26 cellular contexts compared by ENCODE assay signal in the genomic region with DNA sequence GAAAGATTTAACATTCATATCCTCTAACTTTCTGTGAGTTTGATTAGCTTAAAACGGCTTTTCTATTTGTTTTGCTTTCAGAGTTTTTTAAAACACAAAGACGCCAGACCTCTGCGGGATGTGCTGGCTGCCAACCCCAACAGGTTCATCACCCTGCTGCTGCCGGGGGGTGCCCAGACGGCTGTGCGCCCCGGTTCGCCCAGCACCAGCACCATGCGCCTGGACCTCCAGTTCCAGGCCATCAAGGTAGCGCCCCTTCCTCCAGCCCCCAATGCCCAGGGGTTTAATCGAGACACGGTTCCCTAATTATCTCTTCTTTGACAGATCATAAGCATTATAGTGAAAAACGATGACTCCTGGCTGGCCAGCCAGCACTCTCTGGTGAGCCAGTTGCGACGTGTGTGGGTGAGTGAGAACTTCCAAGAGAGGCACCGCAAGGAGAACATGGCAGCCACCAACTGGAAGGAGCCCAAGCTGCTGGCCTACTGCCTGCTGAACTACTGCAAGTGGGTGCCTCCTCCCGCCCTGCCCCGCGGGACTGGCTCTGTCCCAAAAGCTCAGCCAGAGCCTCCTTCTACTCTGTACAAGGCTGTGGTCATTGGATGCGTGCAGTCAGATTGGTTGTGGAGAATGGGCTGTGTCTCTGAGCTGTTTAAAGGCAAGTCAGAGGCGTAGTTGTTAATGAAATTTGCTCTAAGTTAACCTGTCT.
DNase-seq lines count a peak whose midpoint lies in the region; ATAC-seq, FAIRE-seq and TF ChIP-seq lines count a peak whose summit lies in the region.
"Had no signal": no experiment of that assay in that cellular context is flagged by ENCODE, and none has a peak within 500 bp of the region (broad histone marks: within the 10 kb centered on the region; RNA-seq: fewer than 3 reads in every experiment).

No MANE protein-coding gene starts in this region.

- no peak for ATAC-seq in GM18870 (IDR thresholded peaks at IDR 0.05; ENCODE audit: unreplicated experiment)
- ATAC-seq: A549; effector memory CD8-positive, alpha-beta T cell; upper lobe of right lung had no signal

- FAIRE-seq in GM12891 (lab: Jason Lieb, UNC): no peak
- FAIRE-seq: A549, colon, HTR-8/SVneo had no signal

- H3K27ac ChIP-seq in 22Rv1: 0 out of 2 replicates have a peak overlapping the region, but pooled peaks have one; percentile 1
- H3K27ac ChIP-seq: A549, prostate gland, upper lobe of right lung had no signal

- DNase-seq in cerebellar cortex (ENCODE audit: low spot score) (peak; percentile 20), cardiac septum (ENCODE audit: low spot score) (peak; percentile 82), midbrain (lab: John Stamatoyannopoulos, UW) (peak; percentile 22), iPS-NIHi7 (ENCODE audit: extremely low spot score) (no peak), GM12891 (ENCODE audit: insufficient read length, low spot score) (no peak)
- DNase-seq in stimulated activated CD4-positive, alpha-beta T cell treated with anti-CD3 and anti-CD28 coated beads, Interleukin-4, amount 100 ng/mL, for 24 hours: no peak
- DNase-seq: activated CD4-positive, alpha-beta T cell treated with anti-CD3 and anti-CD28 coated beads for 4 hours; activated gamma-delta T cell treated with Interleukin-2 at 50 U/mL for 16 hours; activated T-cell treated with anti-CD3 and anti-CD28 coated beads, Interleukin-2, amount 50 U/mL, for 24 hours; COR-L47; DMS79; effector memory CD8-positive, alpha-beta T cell; GOT3; KBM-7; NCI-H187; NCI-H69; RPMI8226; SK-N-SH; T-helper 2 cell; upper lobe of right lung had no signal

- intact Hi-C loops in cardiac septum (cut with DNase I): no loop called here

- TF ChIP-seq CTCF in 22Rv1 (IDR thresholded peaks at IDR 0.05): no peak

- TF ChIP-seq POLR2A in GM12891 (IDR thresholded peaks at IDR 0.05; ENCODE audit: low read depth, low read length): no peak

TF ChIP-seq in GM12891, 5 proteins besides CTCF, POLR2A, EP300 and RAD21:
- TF ChIP-seq PAX5 (IDR thresholded peaks at IDR 0.05; ENCODE audit: insufficient read depth, low read length, severe bottlenecking): no peak
- TF ChIP-seq TAF1 (IDR thresholded peaks at IDR 0.05; ENCODE audit: low read depth, low read length): no peak
- TF ChIP-seq POLR2AphosphoS5 (IDR thresholded peaks at IDR 0.05; ENCODE audit: low read depth, low read length): no peak
- no peak for TF ChIP-seq SPI1 (IDR thresholded peaks at IDR 0.05; ENCODE audit: low read depth, low read length)
- no peak for TF ChIP-seq POU2F2 (IDR thresholded peaks at IDR 0.05; ENCODE audit: low read depth, low read length)
TF ChIP-seq in GM12891: peak in this region for 0.

Comparison
In these comparisons a context has a peak if more than half of its experiments do, and no peak if none do; other contexts are left out.
1. DNase-seq: peak in cerebellar cortex (single experiment), cardiac septum (single experiment) and midbrain (single experiment); none in iPS-NIHi7 (single experiment), GM12891 (single experiment) and stimulated activated CD4-positive, alpha-beta T cell treated with anti-CD3 and anti-CD28 coated beads, Interleukin-4, amount 100 ng/mL, for 24 hours (single experiment).